In the genomic region with DNA sequence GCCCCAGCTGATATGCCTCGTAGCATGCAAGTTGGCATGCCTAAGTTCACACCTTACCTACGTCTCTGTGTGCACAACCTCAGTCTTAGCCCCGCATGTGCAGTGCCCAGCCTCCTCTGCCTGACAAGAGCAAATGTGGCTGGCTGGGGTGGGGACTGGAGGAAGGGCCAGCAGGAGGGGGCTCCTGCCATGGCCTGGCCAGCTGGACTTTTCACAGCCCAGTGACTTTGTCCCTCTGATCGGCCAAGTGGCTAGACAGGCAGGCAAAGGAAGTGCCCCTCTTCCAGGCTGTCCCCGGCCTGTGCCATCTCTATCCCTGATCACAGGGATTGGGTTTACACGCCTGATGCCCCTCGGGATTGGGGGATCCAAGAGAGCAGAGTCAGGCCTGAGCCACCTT, we compare ENCODE assay signal across 21 cellular contexts. TPM values are rescaled to one million over a fixed set of nuclear protein-coding genes. Genes with fewer than 3 reads are reported as not detected.
A peak's percentile ranks its signal among the peaks of the same experiment; 100 is the strongest.
DNase-seq lines count a peak whose midpoint lies in the region; ATAC-seq, FAIRE-seq and TF ChIP-seq lines count a peak whose summit lies in the region.
"Had no signal": no experiment of that assay in that cellular context is flagged by ENCODE, and none has a peak within 500 bp of the region (broad histone marks: within the 10 kb centered on the region; RNA-seq: fewer than 3 reads in every experiment).

No MANE protein-coding gene starts in this region.

- H3K18ac ChIP-seq in H1 (ENCODE audit: extremely low read depth, low read length): no peak overlapping the region

- H3K4me1 Mint-ChIP-seq in CD14-positive monocyte: peaks cover 95% of the 10 kb centered on the region
- H3K4me1 Mint-ChIP-seq in activated CD4-positive, alpha-beta T cell treated with anti-CD3 and anti-CD28 coated beads, Interleukin-2, amount 10 ng/mL, durations not matched to agents 7 days and 5 days: peaks cover 11% of the 10 kb centered on the region

- no peak overlapping the region for H3K4me3 Mint-ChIP-seq in CD14-positive monocyte
- H3K4me3 Mint-ChIP-seq in activated CD4-positive, alpha-beta T cell treated with anti-CD3 and anti-CD28 coated beads, Interleukin-2, amount 10 ng/mL, durations not matched to agents 7 days and 5 days: no peak overlapping the region
- H3K4me3 Mint-ChIP-seq: CD4-positive, alpha-beta T cell had no signal

- H3K79me2 ChIP-seq in OCI-LY3 (ENCODE audit: low read length) (no peaks in the 10 kb centered on the region), H1 (ENCODE audit: control insufficient read depth in 1 of 2, insufficient read depth in 2 of 2, low read length in 2 of 2) (no peaks in the 10 kb centered on the region)

- H3K27me3 Mint-ChIP-seq in CD14-positive monocyte (ENCODE audit: low read depth in 3 of 3): peaks cover 1 to 5% (median 3%) of the 10 kb centered on the region in 3 donors
- H3K27me3 Mint-ChIP-seq in activated CD4-positive, alpha-beta T cell treated with anti-CD3 and anti-CD28 coated beads, Interleukin-2, amount 10 ng/mL, durations not matched to agents 7 days and 5 days: peaks cover 6% of the 10 kb centered on the region

- H2BK15ac ChIP-seq in H1 (ENCODE audit: low read length): no peak overlapping the region

- no peak for TF ChIP-seq RAD21 in H1 (IDR thresholded peaks at IDR 0.05 in 1 of 2, conservative IDR thresholded peaks at IDR 0.05 in 1 of 2; ENCODE audit: low read depth in 2 of 2, low read length in 2 of 2)

- POLR2A ChIA-PET in H1 (lab: Charles Lee; ENCODE audit: partially characterized antibody): no interaction called here
- POLR2A ChIA-PET in activated CD4-positive, alpha-beta T cell treated with anti-CD3 and anti-CD28 coated beads, Interleukin-2, amount 10 ng/mL, durations not matched to agents 7 days and 5 days (lab: Charles Lee): no interaction called here

- no peaks in the 10 kb centered on the region for H3K79me1 ChIP-seq in H1 (ENCODE audit: low read depth, low read length)

- peaks cover 2% of the 10 kb centered on the region for H3K36me3 ChIP-seq in OCI-LY3 (replicated peaks; ENCODE audit: low read depth, low read length)
- no peaks in the 10 kb centered on the region for H3K36me3 ChIP-seq in H1 (ENCODE audit: control insufficient read depth in 2 of 4, insufficient read depth in 4 of 4, low read length in 3 of 4)
- no peaks in the 10 kb centered on the region for H3K36me3 ChIP-seq in sigmoid colon
- H3K36me3 ChIP-seq: MG63, Peyer's patch had no signal

- H3K23me2 ChIP-seq in H1 (ENCODE audit: low read depth, low read length): no peaks in the 10 kb centered on the region; the same call in 1 of the 2 replicates

- ATAC-seq in omental fat pad (ENCODE audit: low FRiP score) (no peak), Right ventricle myocardium inferior (no peak), GM18858 (IDR thresholded peaks at IDR 0.05; ENCODE audit: unreplicated experiment) (no peak)
- ATAC-seq: A549, HepG2 had no signal

- TF ChIP-seq CTCF in CD14-positive monocyte (IDR thresholded peaks at IDR 0.05) (no peak), OCI-LY3 (IDR thresholded peaks at IDR 0.05; ENCODE audit: low read depth, low read length) (no peak), H1 (IDR thresholded peaks at IDR 0.05; ENCODE audit: control extremely low read depth in 1 of 3, insufficient read depth in 1 of 3, low read depth in 1 of 3, low read length in 3 of 3) (no peak), sigmoid colon (IDR thresholded peaks at IDR 0.05) (no peak), omental fat pad (IDR thresholded peaks at IDR 0.05) (no peak)

- H4K5ac ChIP-seq in H1 (ENCODE audit: insufficient read length, low read depth, low read length): no peak overlapping the region

- no peak overlapping the region for H3K14ac ChIP-seq in H1 (ENCODE audit: insufficient read length)

- no peak overlapping the region for H2AFZ ChIP-seq in OCI-LY3 (ENCODE audit: low read depth, low read length)
- H2AFZ ChIP-seq in H1 (ENCODE audit: low read length): no peak overlapping the region

- H4K8ac ChIP-seq in H1 (ENCODE audit: extremely low read depth, insufficient read depth, low read length): peak overlapping the region; percentile 26; the same call in 1 of the 2 replicates

- no peak overlapping the region for H2AK5ac ChIP-seq in H1 (ENCODE audit: low read depth, low read length)

- H3K9ac ChIP-seq in OCI-LY3 (ENCODE audit: low read length) (no peak overlapping the region), H1 (replicated peaks in 1 of 4; ENCODE audit: extremely low read depth in 1 of 4, low read depth in 3 of 4, low read length in 3 of 4) (no peak overlapping the region)
- H3K9ac ChIP-seq: SK-N-SH had no signal

- H3K4me1 ChIP-seq in OCI-LY3 (ENCODE audit: low read length): peaks cover 63% of the 10 kb centered on the region
- H3K4me1 ChIP-seq in H1 (replicated peaks in 1 of 4; ENCODE audit: control insufficient read depth in 3 of 4, insufficient read depth in 4 of 4, low read length in 3 of 4): peaks cover 0 to 4% (median 1%) of the 10 kb centered on the region in 4 experiments; a peak in 1 of 7 replicates
- peaks cover 0 to 54% (median 52%) of the 10 kb centered on the region in 4 donors for H3K4me1 ChIP-seq in sigmoid colon

- peak overlapping the region; percentile 78 to 95 (median 94) for H3K27ac Mint-ChIP-seq in CD14-positive monocyte
- H3K27ac Mint-ChIP-seq in activated CD4-positive, alpha-beta T cell treated with anti-CD3 and anti-CD28 coated beads, Interleukin-2, amount 10 ng/mL, durations not matched to agents 7 days and 5 days: no peak overlapping the region
- H3K27ac Mint-ChIP-seq: CD4-positive, alpha-beta T cell had no signal

- H3K27me3 ChIP-seq in OCI-LY3 (ENCODE audit: low read depth, low read length): peaks cover 18% of the 10 kb centered on the region
- H3K27me3 ChIP-seq in H1 (replicated peaks in 1 of 4; ENCODE audit: control insufficient read depth in 3 of 4, extremely low read depth in 1 of 4, insufficient read depth in 3 of 4, low read length in 3 of 4): no peaks in the 10 kb centered on the region; a peak in 2 of 7 replicates
- H3K27me3 ChIP-seq in sigmoid colon: no peaks in the 10 kb centered on the region
- H3K27me3 ChIP-seq: MG63, Peyer's patch had no signal

- no peak for TF ChIP-seq EP300 in H1 (IDR thresholded peaks at IDR 0.05; ENCODE audit: borderline replicate concordance in 1 of 2, low read depth in 2 of 2, low read length in 2 of 2)
- no peak for TF ChIP-seq EP300 in sigmoid colon (IDR thresholded peaks at IDR 0.05)

- H3K23ac ChIP-seq in H1 (ENCODE audit: insufficient read length): no peak overlapping the region

- no peak overlapping the region for H2BK120ac ChIP-seq in H1 (replicated peaks; ENCODE audit: low read depth, low read length)

- H3K4me3 ChIP-seq in OCI-LY3 (ENCODE audit: low read length) (no peak overlapping the region), H1 (ENCODE audit: extremely low read depth in 1 of 4, insufficient read depth in 2 of 4, low read depth in 3 of 4, low read length in 4 of 4) (no peak overlapping the region), sigmoid colon (no peak overlapping the region)
- H3K4me3 ChIP-seq: A549, MG63, Peyer's patch had no signal

- no peak overlapping the region for H3K4ac ChIP-seq in H1 (replicated peaks; ENCODE audit: insufficient read length, low read depth, low read length)

- intact Hi-C loops in CD14-positive monocyte (cut with micrococcal nuclease) (loop anchor here (2.0 to 10.0 kb wide), 3 partner anchors 43 to 99 kb away; partner anchors contain the start of gene SIRPA (in 1 of the 2)), sigmoid colon (cut with DNase I) (loop anchor here (2.0 kb wide), 2 partner anchors 49 to 87 kb away; partner anchors contain the start of gene SIRPA), Right ventricle myocardium inferior (cut with DNase I) (no loop called here)

- no peak overlapping the region for H2BK12ac ChIP-seq in H1 (ENCODE audit: low read depth, low read length)

- no peak overlapping the region for H2BK20ac ChIP-seq in H1 (ENCODE audit: low read length)

- peaks cover 0 to 12% (median 5%) of the 10 kb centered on the region in 7 donors for H3K9me3 Mint-ChIP-seq in CD14-positive monocyte
- peaks cover 5% of the 10 kb centered on the region for H3K9me3 Mint-ChIP-seq in activated CD4-positive, alpha-beta T cell treated with anti-CD3 and anti-CD28 coated beads, Interleukin-2, amount 10 ng/mL, durations not matched to agents 7 days and 5 days

- H2BK5ac ChIP-seq in H1 (ENCODE audit: low read depth, low read length): no peak overlapping the region

- WGBS in H1 (ENCODE audit: extremely low coverage in 1 of 2, insufficient coverage in 1 of 2, insufficient read length in 1 of 2, insufficient replicate concordance in 2 of 2, low coverage in 1 of 2, low lambda C conversion rate in 2 of 2, missing lambda C conversion rate in 1 of 2), 2 experiments: 80% methylated on average over 7 of the region's 7 CpGs; no CpG with 5 or more reads in 1 of the 2 experiments
- 84 to 87% methylated on average over 7 of the region's 7 CpGs for WGBS in sigmoid colon, 2 donors

- peaks cover 5 to 9% of the 10 kb centered on the region in 2 donors for H3K36me3 Mint-ChIP-seq in CD14-positive monocyte
- H3K36me3 Mint-ChIP-seq in activated CD4-positive, alpha-beta T cell treated with anti-CD3 and anti-CD28 coated beads, Interleukin-2, amount 10 ng/mL, durations not matched to agents 7 days and 5 days (ENCODE audit: low read depth): peaks cover 2% of the 10 kb centered on the region

- DNase-seq in CD14-positive monocyte (ENCODE audit: low spot score) (no peak), H1 (ENCODE audit: low read depth in 1 of 2, low spot score in 2 of 2) (no peak), sigmoid colon (no peak), omental fat pad (ENCODE audit: low spot score) (no peak), Right ventricle myocardium inferior (ENCODE audit: missing footprints) (no peak)
- DNase-seq in activated CD4-positive, alpha-beta T cell treated with anti-CD3 and anti-CD28 coated beads, Interleukin-2, amount 10 ng/mL, durations not matched to agents 7 days and 5 days: no peak
- DNase-seq: CD4-positive, alpha-beta T cell; DMS53; GOT3; Karpas-422; MG63; NCI-H1092; NCI-H2081 treated with DMSO at 0.1 percent for 48 hours; NCI-H510A treated with DMSO at 0.1 percent for 48 hours; Peyer's patch; Right ventricle myocardium superior; SK-N-SH had no signal

- CTCF ChIA-PET in H1 (lab: Charles Lee; ENCODE audit: partially characterized antibody): interaction anchor here (0.6 to 1.9 kb wide), 4 partner anchors 8 to 43 kb away, joined by 3 to 7 read pairs (median 5); no protein-coding TSS in a partner anchor
- CTCF ChIA-PET in activated CD4-positive, alpha-beta T cell treated with anti-CD3 and anti-CD28 coated beads, Interleukin-2, amount 10 ng/mL, durations not matched to agents 7 days and 5 days (lab: Charles Lee): interaction anchor here (1.7 kb wide), 1 partner anchor 43 kb away, joined by 3 read pairs; no protein-coding TSS in a partner anchor

- FAIRE-seq in H1 (lab: Jason Lieb, UNC): no peak
- FAIRE-seq: A549, HepG2 had no signal

- H3K56ac ChIP-seq in H1 (replicated peaks; ENCODE audit: insufficient read length, low read depth, low read length): no peak overlapping the region

- H3K9me3 ChIP-seq in OCI-LY3 (ENCODE audit: insufficient read depth, low read length) (peaks cover 4% of the 10 kb centered on the region), H1 (ENCODE audit: insufficient read depth in 2 of 2, low read depth in 1 of 2, low read length in 1 of 2) (no peaks in the 10 kb centered on the region), sigmoid colon (no peaks in the 10 kb centered on the region)
- H3K9me3 ChIP-seq: A549, MG63, Peyer's patch, SK-N-SH had no signal

- H4K20me1 ChIP-seq in OCI-LY3 (ENCODE audit: insufficient read depth, low read length) (no peaks in the 10 kb centered on the region), H1 (replicated peaks in 1 of 2; ENCODE audit: control insufficient read depth in 1 of 2, insufficient read depth in 2 of 2, low read length in 2 of 2) (no peaks in the 10 kb centered on the region)

- TF ChIP-seq POLR2A in H1 (IDR thresholded peaks at IDR 0.05; ENCODE audit: control extremely low read depth in 1 of 2, low read depth in 2 of 2, low read length in 2 of 2) (no peak), sigmoid colon (IDR thresholded peaks at IDR 0.05) (no peak)

- peak overlapping the region; percentile 75; the same call in 1 of the 2 replicates for H3K4me2 ChIP-seq in OCI-LY3 (ENCODE audit: low read length)
- H3K4me2 ChIP-seq in H1 (ENCODE audit: insufficient read depth in 1 of 2, low read depth in 2 of 2, low read length in 2 of 2): no peak overlapping the region
- H3K4me2 ChIP-seq: A549, SK-N-SH had no signal

- H4K91ac ChIP-seq in H1 (replicated peaks; ENCODE audit: insufficient read length, low read length): no peak overlapping the region

- H3K27ac ChIP-seq in OCI-LY3 (ENCODE audit: low read length) (no peak overlapping the region), H1 (ENCODE audit: low read depth, low read length) (no peak overlapping the region), sigmoid colon (peak overlapping the region in 3 of 4 donors; percentile 80 to 89 (median 82))
- H3K27ac ChIP-seq: A549 had no signal

RNA-seq across cellular contexts. Expression of gene SIRPA, which starts 49.5 kb away (rescaled TPM):
- polyA plus RNA-seq in CD14-positive monocyte: 10 to 100 TPM; 28.4 to 58.3 TPM
- total RNA-seq in H1 (2021; fragmentation: NEBNext Ultra II Directional; extraction: Animal tissue kit (Norgen Biotek cat#: 25700)): 4.3 and 4.4 TPM in 2 replicates
- 3.9 and 5.7 TPM in 2 replicates for polyA plus RNA-seq in H1 (2011; rRNA removed)
- polyA plus RNA-seq in H1 (2011; cell fraction: cytosol; rRNA removed): 3.2 TPM
- 6.7 TPM for polyA plus RNA-seq in H1 (2011; cell fraction: nucleus; rRNA removed)
- 4.9 to 6.1 TPM (median 5.2 TPM) in 4 replicates for polyA plus RNA-seq in H1 (2012, experiment 1 of 2)
- polyA plus RNA-seq in H1 (2012, experiment 2 of 2): 4.8 TPM
- polyA plus RNA-seq in H1 (2013, experiment 1 of 2): 2.9 TPM
- polyA plus RNA-seq in H1 (2013, experiment 2 of 2): 3.1 TPM
- 3.2 and 3.4 TPM in 2 replicates for polyA minus RNA-seq in H1 (2011; rRNA and poly(A)+ RNA removed)
- 3.3 TPM for polyA minus RNA-seq in H1 (2011; cell fraction: cytosol; rRNA and poly(A)+ RNA removed)
- polyA minus RNA-seq in H1 (2011; cell fraction: nucleus; rRNA and poly(A)+ RNA removed): 3.0 TPM
- total RNA-seq in sigmoid colon: 10 to 100 TPM; 16.3 to 25.5 (median 21.5) TPM
- 10 to 100 TPM in 2 of 3 donors, 1 to 10 TPM in 1; 8.4 to 14.3 (median 12.5) TPM for polyA plus RNA-seq in sigmoid colon
- total RNA-seq in omental fat pad: 10 to 100 TPM; 51.9 to 86.1 (median 77.0) TPM
- total RNA-seq in Right ventricle myocardium inferior: 20.9 TPM
- total RNA-seq in activated CD4-positive, alpha-beta T cell treated with anti-CD3 and anti-CD28 coated beads, Interleukin-2, amount 10 ng/mL, durations not matched to agents 7 days and 5 days: not detected

Comparison
In these comparisons a context has a peak if more than half of its experiments do, and no peak if none do; other contexts are left out.
1. H3K27ac ChIP-seq: peak in sigmoid colon (3 of 4); none in OCI-LY3 (single experiment) and H1 (single experiment).